21 cellular contexts compared by ENCODE assay signal in the genomic region with DNA sequence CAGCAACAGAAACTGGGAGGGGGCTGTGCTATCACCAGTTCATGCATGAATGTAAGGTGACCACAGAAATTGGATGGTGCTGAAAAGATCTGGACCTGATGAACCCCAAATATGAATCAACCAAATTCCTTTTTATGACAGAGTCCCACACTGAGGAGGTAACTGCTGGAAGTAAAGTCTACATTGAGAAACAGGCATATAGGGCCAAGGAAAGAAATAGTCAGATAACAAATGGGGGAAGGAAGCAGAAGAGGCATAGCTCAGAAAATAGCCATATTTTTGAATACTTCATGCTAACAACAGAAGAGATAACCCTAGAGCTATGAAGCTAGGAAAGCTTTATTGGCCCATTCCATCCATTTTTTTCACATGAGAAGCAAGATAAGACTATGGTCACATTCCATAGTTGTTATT. TPM values are rescaled to one million over a fixed set of nuclear protein-coding genes. Genes with fewer than 3 reads are reported as not detected.
DNase-seq lines count a peak whose midpoint lies in the region; ATAC-seq and TF ChIP-seq lines count a peak whose summit lies in the region.
"Had no signal": no experiment of that assay in that cellular context is flagged by ENCODE, and none has a peak within 500 bp of the region (broad histone marks: within the 10 kb centered on the region; RNA-seq: fewer than 3 reads in every experiment).

No MANE protein-coding gene starts in this region.

- H3K36me3 ChIP-seq in adipocyte (ENCODE audit: control insufficient read depth, insufficient read depth, low read length, severe bottlenecking) (peaks cover 12% of the 10 kb centered on the region), vagina (peaks cover 0 to 7% of the 10 kb centered on the region in 2 donors)

- DNase-seq in left cardiac atrium = no peak
- no peak for DNase-seq in left ventricle myocardium superior
- peak; percentile 13 for DNase-seq in adipocyte (ENCODE audit: low read depth)
- peak; percentile 8 for DNase-seq in glomerular visceral epithelial cell (ENCODE audit: extremely low spot score)
- no peak for DNase-seq in DMS153 (lab: John Stamatoyannopoulos, UW)
- DNase-seq in vagina (ENCODE audit: extremely low spot score in 2 of 2) = no peak
- DNase-seq in endothelial cell (ENCODE audit: low spot score) = no peak
- DNase-seq in GF-D8 (lab: John Stamatoyannopoulos, UW) = no peak
- DNase-seq: activated naive CD4-positive, alpha-beta T cell; CD8-positive, alpha-beta memory T cell; effector CD4-positive, alpha-beta T cell; hippocampal formation; NCI-H1436 treated with DMSO at 0.1 percent for 48 hours; NCI-H2227 treated with DMSO at 0.1 percent for 48 hours; NK-92 treated with Interleukin-12 subunit alpha and Interleukin-12 subunit beta, amount 100 ng/mL, for 24 hours; stimulated activated naive B cell treated with anti-CD40 and anti-IgM and Interleukin-4, amounts not matched to agents 10 μg/mL and 1 μg/mL and 100 μg/mL, for 72 hours had no signal

- H3K9ac ChIP-seq in adipocyte (ENCODE audit: low read length) = no peak overlapping the region

- no peaks in the 10 kb centered on the region for H3K4me1 Mint-ChIP-seq in endothelial cell (ENCODE audit: unreplicated experiment)

- H3K4me1 ChIP-seq in adipocyte (ENCODE audit: control insufficient read depth, insufficient read depth, low read length) (peaks cover 17% of the 10 kb centered on the region), vagina (no peaks in the 10 kb centered on the region)
- H3K4me1 ChIP-seq: A549, tibial nerve had no signal

- H3K27me3 Mint-ChIP-seq in endothelial cell (ENCODE audit: unreplicated experiment) = no peaks in the 10 kb centered on the region
- H3K27me3 Mint-ChIP-seq: CD8-positive, alpha-beta memory T cell; stimulated activated naive B cell treated with anti-CD40 and anti-IgM and Interleukin-4, amounts not matched to agents 10 μg/mL and 1 μg/mL and 100 μg/mL, for 72 hours had no signal

- no peak overlapping the region for H3K27ac ChIP-seq in vagina
- H3K27ac ChIP-seq: A549, tibial nerve had no signal

- H3K27ac Mint-ChIP-seq in endothelial cell (ENCODE audit: unreplicated experiment) = no peak overlapping the region
- H3K27ac Mint-ChIP-seq: GM23338; stimulated activated naive B cell treated with anti-CD40 and anti-IgM and Interleukin-4, amounts not matched to agents 10 μg/mL and 1 μg/mL and 100 μg/mL, for 72 hours had no signal

- peaks cover 4% of the 10 kb centered on the region for H3K36me3 Mint-ChIP-seq in endothelial cell (ENCODE audit: low read depth, unreplicated experiment)

- TF ChIP-seq CTCF in vagina (IDR thresholded peaks at IDR 0.05) = no peak
- TF ChIP-seq CTCF in endothelial cell (IDR thresholded peaks at IDR 0.05; ENCODE audit: unreplicated experiment) = no peak

- H3K9me3 ChIP-seq in adipocyte (ENCODE audit: control insufficient read depth, low read length) (peaks cover 2% of the 10 kb centered on the region), vagina (no peaks in the 10 kb centered on the region)
- H3K9me3 ChIP-seq: A549, tibial nerve had no signal

- H3K4me3 ChIP-seq in adipocyte (ENCODE audit: low read length) = no peak overlapping the region
- H3K4me3 ChIP-seq in vagina = no peak overlapping the region
- H3K4me3 ChIP-seq: A549, GM12878, GM23338, tibial nerve had no signal

- no peaks in the 10 kb centered on the region for H3K9me3 Mint-ChIP-seq in endothelial cell (ENCODE audit: unreplicated experiment)
- H3K9me3 Mint-ChIP-seq: CD8-positive, alpha-beta memory T cell; GM23338 had no signal

- H3K27me3 ChIP-seq in adipocyte (replicated peaks; ENCODE audit: control insufficient read depth, insufficient read depth, low read length) = no peaks in the 10 kb centered on the region
- H3K27me3 ChIP-seq in vagina = no peaks in the 10 kb centered on the region
- H3K27me3 ChIP-seq: tibial nerve had no signal

- ATAC-seq in left cardiac atrium (peak; percentile 50 to 90), left ventricle myocardium superior (no peak)
- ATAC-seq: A549; GM12878; GM23338; Right ventricle myocardium inferior; stimulated activated naive B cell treated with anti-CD40 and anti-IgM and Interleukin-4, amounts not matched to agents 10 μg/mL and 1 μg/mL and 100 μg/mL, for 72 hours had no signal

- intact Hi-C loops in left cardiac atrium (cut with DNase I) (no loop called here), left ventricle myocardium superior (cut with micrococcal nuclease) (no loop called here), vagina (cut with DNase I) (no loop called here)

- no peak overlapping the region for H3K4me3 Mint-ChIP-seq in endothelial cell (ENCODE audit: unreplicated experiment)
- H3K4me3 Mint-ChIP-seq: CD8-positive, alpha-beta memory T cell; GM23338; stimulated activated naive B cell treated with anti-CD40 and anti-IgM and Interleukin-4, amounts not matched to agents 10 μg/mL and 1 μg/mL and 100 μg/mL, for 72 hours had no signal

- TF ChIP-seq POLR2A in vagina (IDR thresholded peaks at IDR 0.05) = no peak

RNA-seq across cellular contexts. Expression of a gene that starts 25.8 kb away (rescaled TPM):
- total RNA-seq in left cardiac atrium = 10 to 100 TPM; 18.7 to 20.0 TPM
- total RNA-seq in left ventricle myocardium superior = 21.8 TPM
- total RNA-seq in vagina = 12.0 TPM
- total RNA-seq in endothelial cell (ENCODE audit: unreplicated experiment) = 6.8 TPM

RNA-seq across cellular contexts. Expression of a gene that starts 46.3 kb away (rescaled TPM):
- total RNA-seq in left cardiac atrium (1 to 10 TPM; 8.8 to 10.0 TPM), left ventricle myocardium superior (14.0 TPM), vagina (15.7 TPM), endothelial cell (ENCODE audit: unreplicated experiment) (6.1 TPM)

Comparison
In these comparisons a context has a peak if more than half of its experiments do, and no peak if none do; other contexts are left out.
1. DNase-seq: peak in adipocyte (single experiment) and glomerular visceral epithelial cell (single experiment); none in left cardiac atrium (single experiment), left ventricle myocardium superior (single experiment), DMS153 (single experiment), vagina (0 of 2), endothelial cell (single experiment) and GF-D8 (single experiment).